8 cellular contexts compared by ENCODE assay signal in the genomic region with DNA sequence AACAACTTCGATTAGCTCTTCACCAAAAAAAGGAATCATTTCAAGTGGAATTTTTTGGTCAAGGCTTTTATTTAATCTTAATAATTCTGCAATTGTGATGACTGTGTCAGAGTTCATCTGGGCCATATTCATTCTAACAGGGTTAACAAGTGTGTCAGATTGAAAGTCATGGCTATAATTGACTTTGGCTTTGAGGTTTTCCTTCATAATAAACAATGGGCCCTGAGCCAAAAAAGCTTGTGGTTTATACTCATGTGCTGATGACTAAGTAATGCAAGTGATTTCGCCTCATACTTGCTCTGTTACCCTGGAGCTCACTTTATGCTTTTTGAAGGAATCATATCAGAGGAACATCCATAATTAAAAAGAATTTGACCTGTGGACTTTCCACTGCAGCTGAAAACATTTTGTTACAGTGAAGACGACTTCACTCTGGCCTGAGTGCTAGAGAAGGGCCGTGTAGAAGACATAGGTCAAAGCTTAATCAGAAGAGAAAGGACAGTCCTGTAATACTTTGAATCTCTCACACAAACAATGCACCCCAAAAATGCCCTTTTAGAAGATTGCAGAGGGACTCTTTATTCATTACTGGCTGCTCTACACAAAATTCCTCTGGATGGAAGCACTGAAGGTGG.
DNase-seq lines count a peak whose midpoint lies in the region; ATAC-seq and TF ChIP-seq lines count a peak whose summit lies in the region.

No MANE protein-coding gene starts in this region.

- no peak overlapping the region for H3K4me3 ChIP-seq in CD8-positive, alpha-beta T cell (ENCODE audit: low read depth, low read length)

- H3K36me3 Mint-ChIP-seq in T-helper 17 cell (ENCODE audit: low read depth), result peaks cover 6% of the 10 kb centered on the region
- H3K36me3 Mint-ChIP-seq in CD8-positive, alpha-beta T cell, result peaks cover 75% of the 10 kb centered on the region

- H3K27ac ChIP-seq in CD8-positive, alpha-beta T cell (ENCODE audit: low read depth, low read length), result no peak overlapping the region

- peak; percentile 23 for DNase-seq in GM10248 (ENCODE audit: extremely low spot score)
- DNase-seq in HT-29 (ENCODE audit: low spot score), result peak; percentile 70
- DNase-seq in T-helper 17 cell, result no peak
- peak; percentile 89 for DNase-seq in glomerular endothelial cell (ENCODE audit: extremely low read depth, low read depth, low spot score)
- no peak for DNase-seq in CD8-positive, alpha-beta T cell
- no peak for DNase-seq in NCI-H774 (lab: John Stamatoyannopoulos, UW)
- DNase-seq in C1 segment of cervical spinal cord (lab: John Stamatoyannopoulos, UW), result no peak

- H3K27ac Mint-ChIP-seq in T-helper 17 cell, result no peak overlapping the region
- no peak overlapping the region for H3K27ac Mint-ChIP-seq in CD8-positive, alpha-beta T cell

- no peaks in the 10 kb centered on the region for H3K27me3 ChIP-seq in CD8-positive, alpha-beta T cell (ENCODE audit: insufficient read depth, low read length)

- CTCF ChIA-PET in GM10248 (lab: Yijun Ruan, JAX), result interaction anchor here (1.0 to 4.3 kb wide), 4 partner anchors 9 to 16 kb away, joined by 3 to 31 read pairs (median 7); no protein-coding TSS in a partner anchor
- CTCF ChIA-PET in CD8-positive, alpha-beta T cell (lab: Charles Lee), result no interaction called here

- no peak for TF ChIP-seq CTCF in GM10248 (IDR thresholded peaks at IDR 0.05; ENCODE audit: control extremely low read depth, extremely low read depth, low read depth, missing control alignments)
- no peak for TF ChIP-seq CTCF in CD8-positive, alpha-beta T cell (IDR thresholded peaks at IDR 0.05)

- POLR2A ChIA-PET in GM10248 (lab: Yijun Ruan, JAX), result no interaction called here
- POLR2A ChIA-PET in CD8-positive, alpha-beta T cell (lab: Charles Lee), result interaction anchor here (0.6 kb wide), 2 partner anchors 490 to 912 kb away, joined by 3 read pairs; no protein-coding TSS in a partner anchor

- no peaks in the 10 kb centered on the region for H3K9me3 Mint-ChIP-seq in CD8-positive, alpha-beta T cell

- H3K4me1 Mint-ChIP-seq in T-helper 17 cell, result peaks cover 8% of the 10 kb centered on the region
- peaks cover 8% of the 10 kb centered on the region for H3K4me1 Mint-ChIP-seq in CD8-positive, alpha-beta T cell (ENCODE audit: low read depth)

- no peaks in the 10 kb centered on the region for H3K4me1 ChIP-seq in CD8-positive, alpha-beta T cell (ENCODE audit: insufficient read depth, low read length)

- peak; percentile 77 for ATAC-seq in GM21515 (IDR thresholded peaks at IDR 0.05; ENCODE audit: unreplicated experiment)
- peak; percentile 51 for ATAC-seq in T-helper 17 cell
- ATAC-seq in CD8-positive, alpha-beta T cell, result no peak

- H3K27me3 Mint-ChIP-seq in T-helper 17 cell, result no peaks in the 10 kb centered on the region
- no peaks in the 10 kb centered on the region for H3K27me3 Mint-ChIP-seq in CD8-positive, alpha-beta T cell (ENCODE audit: low read depth)

- intact Hi-C loops in CD8-positive, alpha-beta T cell (cut with DNase I, micrococcal nuclease), result no loop called here

- H3K9me3 ChIP-seq in T-helper 17 cell (ENCODE audit: control insufficient read depth, low read length, poor library complexity, severe bottlenecking), result no peaks in the 10 kb centered on the region
- H3K9me3 ChIP-seq in CD8-positive, alpha-beta T cell (ENCODE audit: low read length), result no peaks in the 10 kb centered on the region

- peaks cover 5% of the 10 kb centered on the region for H3K36me3 ChIP-seq in CD8-positive, alpha-beta T cell (ENCODE audit: insufficient read depth, low read length)

- no peak overlapping the region for H3K4me3 Mint-ChIP-seq in T-helper 17 cell
- no peak overlapping the region for H3K4me3 Mint-ChIP-seq in CD8-positive, alpha-beta T cell

Comparison
In these comparisons a context has a peak if more than half of its experiments do, and no peak if none do; other contexts are left out.
1. DNase-seq: peak in GM10248 (single experiment), HT-29 (single experiment) and glomerular endothelial cell (single experiment); none in T-helper 17 cell (0 of 3), CD8-positive, alpha-beta T cell (0 of 7), NCI-H774 (single experiment) and C1 segment of cervical spinal cord (0 of 14).